ENCODE assay signal across 9 cellular contexts in genomic region chr2:231483398-231484329, GRCh38. TPM values are rescaled to one million over a fixed set of nuclear protein-coding genes. Genes with fewer than 3 reads are reported as not detected.
DNase-seq lines count a peak whose midpoint lies in the region; ATAC-seq and TF ChIP-seq lines count a peak whose summit lies in the region.
"Had no signal": no experiment of that assay in that cellular context is flagged by ENCODE, and none has a peak within 500 bp of the region (broad histone marks: within the 10 kb centered on the region; RNA-seq: fewer than 3 reads in every experiment).

No MANE protein-coding gene starts in this region.

- H3K36me3 ChIP-seq in SJCRH30, result no peaks in the 10 kb centered on the region
- H3K36me3 ChIP-seq: cardiac muscle cell had no signal

- DNase-seq in CD14-positive monocyte (ENCODE audit: low spot score) (no peak), HT1080 (ENCODE audit: low read depth) (peak; percentile 34), left ventricle myocardium superior (peak; percentile 67), LoVo (ENCODE audit: low spot score) (no peak), NCI-H526 treated with DMSO at 0.1 percent for 48 hours (lab: John Stamatoyannopoulos, UW) (no peak), SJCRH30 (no peak)
- peak; percentile 26 for DNase-seq in activated effector memory CD4-positive, alpha-beta T cell treated with Interleukin-2 at 50 U/mL for 16 hours
- DNase-seq in stimulated activated CD4-positive, alpha-beta T cell treated with anti-CD3 and anti-CD28 coated beads, Interleukin-4, amount 100 ng/mL, for 1 hour, result peak; percentile 46

- no peak overlapping the region for H3K4me3 ChIP-seq in SJCRH30
- H3K4me3 ChIP-seq: cardiac muscle cell had no signal

- peak overlapping the region; percentile 72 to 87 (median 81) for H3K27ac Mint-ChIP-seq in CD14-positive monocyte

- intact Hi-C loops in CD14-positive monocyte (cut with micrococcal nuclease) (no loop called here), left ventricle myocardium superior (cut with micrococcal nuclease) (no loop called here)

- no peak overlapping the region for H3K27ac ChIP-seq in SJCRH30
- H3K27ac ChIP-seq: cardiac muscle cell had no signal

- H3K4me1 ChIP-seq in SJCRH30, result no peaks in the 10 kb centered on the region

- no peaks in the 10 kb centered on the region for H3K9me3 ChIP-seq in SJCRH30 (replicated peaks)

- H3K9me3 Mint-ChIP-seq in CD14-positive monocyte, result no peaks in the 10 kb centered on the region

- peaks cover 0 to 11% of the 10 kb centered on the region in 2 donors for H3K36me3 Mint-ChIP-seq in CD14-positive monocyte

- H3K4me1 Mint-ChIP-seq in CD14-positive monocyte, result peaks cover 16% of the 10 kb centered on the region

- H3K27me3 ChIP-seq in SJCRH30, result no peaks in the 10 kb centered on the region
- H3K27me3 ChIP-seq: cardiac muscle cell had no signal

- peak overlapping the region; percentile 89 to 94 for H3K4me3 Mint-ChIP-seq in CD14-positive monocyte

- peaks cover 2 to 5% (median 3%) of the 10 kb centered on the region in 3 donors for H3K27me3 Mint-ChIP-seq in CD14-positive monocyte (ENCODE audit: low read depth in 3 of 3)

- peak; percentile 81 for ATAC-seq in left ventricle myocardium superior

- TF ChIP-seq CTCF in CD14-positive monocyte (IDR thresholded peaks at IDR 0.05), result no peak

RNA-seq across cellular contexts. Expression of gene NCL, which starts 19.4 kb away (rescaled TPM):
- 100 to 1,000 TPM; 106 to 143 TPM for polyA plus RNA-seq in CD14-positive monocyte
- total RNA-seq in HT1080 (2014; rRNA removed; shearing (Covaris generic)), result 278 and 358 TPM in 2 replicates
- 326 and 346 TPM in 2 replicates for polyA plus RNA-seq in HT1080 (2015; cell fraction: cytosol; rRNA removed)
- polyA plus RNA-seq in HT1080 (2015; cell fraction: nucleus; rRNA removed), result 326 and 458 TPM in 2 replicates
- total RNA-seq in left ventricle myocardium superior, result 241 TPM
- 795 and 908 TPM in 2 replicates for total RNA-seq in SJCRH30 (2014; rRNA removed; shearing (Covaris generic))

RNA-seq across cellular contexts. Expression of gene NMUR1, which starts 46.6 kb away (rescaled TPM):
- polyA plus RNA-seq in CD14-positive monocyte, result not detected
- not detected in 2 replicates for total RNA-seq in HT1080 (2014; rRNA removed; shearing (Covaris generic))
- not detected in 2 replicates for polyA plus RNA-seq in HT1080 (2015; cell fraction: cytosol; rRNA removed)
- not detected in 2 replicates for polyA plus RNA-seq in HT1080 (2015; cell fraction: nucleus; rRNA removed)
- total RNA-seq in left ventricle myocardium superior, result not detected
- total RNA-seq in SJCRH30 (2014; rRNA removed; shearing (Covaris generic)), result not detected in 2 replicates
- polyA plus RNA-seq: cardiac muscle cell had no signal

Comparison
In these comparisons a context has a peak if more than half of its experiments do, and no peak if none do; other contexts are left out.
1. DNase-seq: peak in HT1080 (single experiment), activated effector memory CD4-positive, alpha-beta T cell treated with Interleukin-2 at 50 U/mL for 16 hours (single experiment), left ventricle myocardium superior (single experiment) and stimulated activated CD4-positive, alpha-beta T cell treated with anti-CD3 and anti-CD28 coated beads, Interleukin-4, amount 100 ng/mL, for 1 hour (single experiment); none in CD14-positive monocyte (single experiment), LoVo (single experiment), NCI-H526 treated with DMSO at 0.1 percent for 48 hours (single experiment) and SJCRH30 (0 of 2).